Comparison of ENCODE assay signal across 1 cellular context in the genomic region with DNA sequence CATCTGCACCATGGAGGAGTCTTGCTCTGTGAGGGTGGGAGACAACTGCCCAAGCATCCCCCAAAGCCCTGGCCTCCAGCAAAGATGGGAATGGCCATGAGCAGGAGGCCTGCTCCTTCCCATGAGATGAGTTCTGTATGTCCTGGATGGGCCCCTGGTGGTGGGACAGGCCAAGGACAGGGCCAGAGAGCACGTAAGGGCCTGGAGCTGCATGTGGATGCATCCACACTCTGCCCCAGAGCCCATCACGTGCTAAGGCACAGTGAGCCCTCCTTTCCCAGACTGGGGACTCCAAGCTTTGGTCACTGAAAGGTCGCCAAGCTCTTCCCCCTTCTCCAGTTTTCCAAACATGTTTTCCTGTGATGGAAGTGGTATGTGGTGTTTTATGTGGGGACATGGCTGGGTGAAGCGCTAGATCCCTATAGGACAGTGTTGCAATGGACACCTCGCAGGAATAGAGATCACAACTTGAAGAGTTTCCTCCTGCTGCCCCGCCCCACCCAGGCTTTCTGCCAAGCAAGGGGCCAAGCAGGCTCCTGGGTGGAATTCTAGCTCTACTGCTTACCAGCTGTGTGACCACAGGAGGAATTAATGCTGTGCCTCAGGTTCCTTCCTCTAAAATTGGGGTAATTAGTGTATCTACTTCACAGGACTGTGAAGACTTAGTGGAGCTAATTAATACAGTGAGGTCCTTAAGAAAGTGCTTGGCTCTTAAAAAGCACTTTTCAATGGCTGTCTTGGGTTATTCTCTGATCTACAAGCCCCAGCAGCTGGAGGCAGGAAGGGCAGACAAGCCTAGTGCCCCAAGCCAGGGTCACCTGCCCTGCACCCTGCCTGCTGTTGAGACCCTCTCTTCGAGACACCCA.
A peak's percentile ranks its signal among the peaks of the same experiment; 100 is the strongest.
TF ChIP-seq lines count a peak whose summit lies in the region.

No MANE protein-coding gene starts in this region.

TF ChIP-seq in IMR-90, 13 proteins besides CTCF, POLR2A, EP300 and RAD21 (continued from another document):
- TF ChIP-seq CEBPB (IDR thresholded peaks at IDR 0.05; ENCODE audit: low read depth, low read length) (no peak), MAZ (IDR thresholded peaks at IDR 0.05; ENCODE audit: borderline replicate concordance, low read depth, low read length) (peak; percentile 23; the same call in 1 of the 2 replicates), NFE2L2 (IDR thresholded peaks at IDR 0.05; ENCODE audit: low read depth, low read length) (no peak)
